In genomic region chr16:2904100-2904921, GRCh38 we compare ENCODE assay signal across 1 cellular context.
TF ChIP-seq lines count a peak whose summit lies in the region.

No MANE protein-coding gene starts in this region.

TF ChIP-seq in HepG2, 621 proteins besides CTCF, POLR2A, EP300 and RAD21 (continues in another document):
- TF ChIP-seq PHB2 (IDR thresholded peaks at IDR 0.05; ENCODE audit: partially characterized antibody) (no peak), ZFP36L1 (CRISPR knock-in tag; IDR thresholded peaks at IDR 0.05) (no peak), ZNF777 (CRISPR knock-in tag; IDR thresholded peaks at IDR 0.05) (peak; percentile 77), FLYWCH1 (CRISPR knock-in tag; IDR thresholded peaks at IDR 0.05) (no peak), DMTF1 (CRISPR knock-in tag; IDR thresholded peaks at IDR 0.05) (peak; percentile 82; the same call in 1 of the 2 replicates), ZNF710 (CRISPR knock-in tag; IDR thresholded peaks at IDR 0.05; ENCODE audit: borderline replicate concordance) (0 out of 2 replicates have a peak, but pooled peaks have one; percentile 22), USF2 (IDR thresholded peaks at IDR 0.05; ENCODE audit: low read depth, low read length) (no peak), USF2 (CRISPR knock-in tag; IDR thresholded peaks at IDR 0.05; ENCODE audit: borderline replicate concordance) (no peak), NR2F6 (IDR thresholded peaks at IDR 0.05) (no peak), NR2F6 (CRISPR knock-in tag; IDR thresholded peaks at IDR 0.05) (peak; percentile 69; the same call in 1 of the 2 replicates), ZBTB1 (CRISPR knock-in tag; IDR thresholded peaks at IDR 0.05; ENCODE audit: borderline replicate concordance) (no peak), CBX5 (CRISPR knock-in tag; IDR thresholded peaks at IDR 0.05; ENCODE audit: borderline replicate concordance) (no peak), ZNF407 (CRISPR knock-in tag; IDR thresholded peaks at IDR 0.05; ENCODE audit: not compliant biosample characterization) (no peak), EED (CRISPR knock-in tag; IDR thresholded peaks at IDR 0.05) (no peak), THAP11 (CRISPR knock-in tag; IDR thresholded peaks at IDR 0.05) (peak; percentile 59), ZNF569 (CRISPR knock-in tag; IDR thresholded peaks at IDR 0.05; ENCODE audit: borderline replicate concordance) (no peak), MIER2 (CRISPR knock-in tag; IDR thresholded peaks at IDR 0.05) (0 out of 2 replicates have a peak, but pooled peaks have one; percentile 44), NFIB (CRISPR knock-in tag; IDR thresholded peaks at IDR 0.05; ENCODE audit: borderline replicate concordance) (no peak), TGIF2 (CRISPR knock-in tag; IDR thresholded peaks at IDR 0.05) (peak; percentile 45; the same call in 1 of the 2 replicates), SMAD9 (CRISPR knock-in tag; IDR thresholded peaks at IDR 0.05) (no peak), ZNF251 (CRISPR knock-in tag; IDR thresholded peaks at IDR 0.05) (0 out of 2 replicates have a peak, but pooled peaks have one; percentile 28), REXO4 (CRISPR knock-in tag; IDR thresholded peaks at IDR 0.05; ENCODE audit: borderline replicate concordance) (no peak), ZNF740 (CRISPR knock-in tag; IDR thresholded peaks at IDR 0.05) (no peak), RCOR2 (CRISPR knock-in tag; IDR thresholded peaks at IDR 0.05) (no peak), GFI1 (CRISPR knock-in tag; IDR thresholded peaks at IDR 0.05; ENCODE audit: borderline replicate concordance) (no peak), SRSF4 (IDR thresholded peaks at IDR 0.05; ENCODE audit: low read depth, low read length, poor library complexity, severe bottlenecking) (no peak), SMC3 (IDR thresholded peaks at IDR 0.05; ENCODE audit: low read length) (peak; percentile 36; the same call in 1 of the 2 replicates), XRCC5 (optimal IDR thresholded peaks at IDR 0.05; ENCODE audit: low read length) (peak; percentile 38), ZNF10 (CRISPR knock-in tag; IDR thresholded peaks at IDR 0.05; ENCODE audit: borderline replicate concordance, low read depth) (no peak), ZIK1 (CRISPR knock-in tag; IDR thresholded peaks at IDR 0.05; ENCODE audit: borderline replicate concordance, low read depth) (peak; percentile 52; the same call in 1 of the 2 replicates), SOX5 (CRISPR knock-in tag; IDR thresholded peaks at IDR 0.05; ENCODE audit: borderline replicate concordance) (no peak; the same call in 1 of the 2 replicates), ZC3H4 (CRISPR knock-in tag; IDR thresholded peaks at IDR 0.05; ENCODE audit: borderline replicate concordance) (no peak), MBNL3 (CRISPR knock-in tag; conservative IDR thresholded peaks at IDR 0.05) (no peak), PAF1 (CRISPR knock-in tag; IDR thresholded peaks at IDR 0.05) (no peak), ZNF224 (CRISPR knock-in tag; IDR thresholded peaks at IDR 0.05) (no peak), ZNF430 (CRISPR knock-in tag; IDR thresholded peaks at IDR 0.05) (no peak), MAFF (IDR thresholded peaks at IDR 0.05; ENCODE audit: low read depth, low read length) (no peak), ZNF776 (CRISPR knock-in tag; IDR thresholded peaks at IDR 0.05) (no peak), ZSCAN31 (CRISPR knock-in tag; IDR thresholded peaks at IDR 0.05; ENCODE audit: low read depth) (no peak; the same call in 1 of the 2 replicates), SP140L (CRISPR knock-in tag; IDR thresholded peaks at IDR 0.05; ENCODE audit: borderline replicate concordance) (no peak), THAP7 (CRISPR knock-in tag; IDR thresholded peaks at IDR 0.05) (peak; percentile 85; the same call in 1 of the 2 replicates), YY1 (IDR thresholded peaks at IDR 0.05; ENCODE audit: insufficient read depth, insufficient replicate concordance, low read depth, low read length) (peak; percentile 82), ZNF446 (CRISPR knock-in tag; IDR thresholded peaks at IDR 0.05) (peak; percentile 78), SNAPC4 (CRISPR knock-in tag; IDR thresholded peaks at IDR 0.05) (no peak), ZSCAN20 (CRISPR knock-in tag; IDR thresholded peaks at IDR 0.05; ENCODE audit: borderline replicate concordance) (peak; percentile 66; the same call in 1 of the 2 replicates)
